ENCODE assay signal across 18 cellular contexts in genomic region chr1:116424863-116425262, GRCh38. TPM values are rescaled to one million over a fixed set of nuclear protein-coding genes. Genes with fewer than 3 reads are reported as not detected.
DNase-seq lines count a peak whose midpoint lies in the region; ATAC-seq, FAIRE-seq and TF ChIP-seq lines count a peak whose summit lies in the region.
"Had no signal": no experiment of that assay in that cellular context is flagged by ENCODE, and none has a peak within 500 bp of the region (broad histone marks: within the 10 kb centered on the region; RNA-seq: fewer than 3 reads in every experiment).

No MANE protein-coding gene starts in this region.

- WGBS in K562 (ENCODE audit: insufficient coverage, low coverage, missing lambda C conversion rate) = 0% methylated on average over 1 of the region's 1 CpG
- WGBS in lung, 2 donors = 70 to 73% methylated on average over 1 of the region's 1 CpG

- H4K20me1 ChIP-seq in K562 (replicated peaks; ENCODE audit: control insufficient read depth, insufficient read depth, low read length) = no peaks in the 10 kb centered on the region

- H3K9me1 ChIP-seq in K562 (ENCODE audit: control insufficient read depth, insufficient read depth, low read length) = no peaks in the 10 kb centered on the region

- H3K9me3 ChIP-seq in K562 (replicated peaks; ENCODE audit: control insufficient read depth, insufficient read depth, low read depth, low read length) = no peaks in the 10 kb centered on the region
- no peaks in the 10 kb centered on the region for H3K9me3 ChIP-seq in lung (ENCODE audit: control insufficient read depth in 2 of 2, insufficient read depth in 1 of 2, low read length in 1 of 2)
- H3K9me3 ChIP-seq: Caco-2 had no signal

- no TSS peak for BruUV-seq in K562 (replicated peaks; lab: Mats Ljungman, UMichigan)

- H3K27me3 ChIP-seq in K562 (ENCODE audit: control insufficient read depth in 2 of 2, insufficient read depth in 2 of 2, low read length in 2 of 2) (no peaks in the 10 kb centered on the region; a peak in 1 of 5 replicates), lung (ENCODE audit: control insufficient read depth, insufficient read depth) (no peaks in the 10 kb centered on the region)

- no peaks in the 10 kb centered on the region for H3K79me2 ChIP-seq in K562 (ENCODE audit: control insufficient read depth, insufficient read depth, low read length)

- TF ChIP-seq RAD21 in K562 (CRISPR knock-in tag; conservative IDR thresholded peaks at IDR 0.05 in 1 of 2, IDR thresholded peaks at IDR 0.05 in 1 of 2) = no peak

- DNase-seq in K562 (ENCODE audit: extremely low read depth in 1 of 4, low spot score in 3 of 4) = peak in 1 of 4 experiments; percentile 39
- peak; percentile 16 for DNase-seq in lung (ENCODE audit: low spot score)
- DNase-seq in NK-92 (lab: John Stamatoyannopoulos, UW; ENCODE audit: unreplicated experiment) = no peak
- DNase-seq: C1 segment of cervical spinal cord; Caco-2; CD4-positive, CD25-positive, alpha-beta regulatory T cell; DMS153; DND-41; GM23248; H7 had no signal

- H3K27ac ChIP-seq in C4-2B (peak overlapping the region; percentile 4; the same call in 1 of the 2 replicates), K562 (ENCODE audit: extremely low read depth, low read depth, low read length) (no peak overlapping the region), lung (ENCODE audit: low read depth in 1 of 2, low read length in 1 of 2) (no peak overlapping the region)
- H3K27ac ChIP-seq: GM23248 had no signal

- no peak overlapping the region for H3K4me2 ChIP-seq in K562 (ENCODE audit: insufficient read depth, low read length)

- no peak overlapping the region for H2AFZ ChIP-seq in K562 (ENCODE audit: low read depth, low read length)
- H2AFZ ChIP-seq: GM23248 had no signal

- no peak overlapping the region for H3K4me3 ChIP-seq in K562
- no peak overlapping the region for H3K4me3 ChIP-seq in lung
- H3K4me3 ChIP-seq: GM23248 had no signal

- TF ChIP-seq CTCF in C4-2B (conservative IDR thresholded peaks at IDR 0.05) (no peak), K562 (IDR thresholded peaks at IDR 0.05 in 2 of 3, conservative IDR thresholded peaks at IDR 0.05 in 1 of 3; ENCODE audit: insufficient read depth in 2 of 3, low read depth in 1 of 3, low read length in 3 of 3) (no peak), lung (IDR thresholded peaks at IDR 0.05; ENCODE audit: control extremely low read depth, extremely low read depth) (no peak)

- POLR2A ChIA-PET in K562 (lab: Yijun Ruan, JAX) = no interaction called here

- H3K4me1 ChIP-seq in K562 (replicated peaks in 1 of 2; ENCODE audit: control insufficient read depth in 2 of 2, insufficient read depth in 2 of 2, low read length in 2 of 2) (peaks cover 14 to 24% of the 10 kb centered on the region in 2 experiments; a peak in 4 of 5 replicates), lung (ENCODE audit: control insufficient read depth in 2 of 2, insufficient read depth in 2 of 2, low read length in 2 of 2) (no peaks in the 10 kb centered on the region)
- H3K4me1 ChIP-seq: Caco-2 had no signal

- H3K9ac ChIP-seq in K562 (ENCODE audit: insufficient read depth in 1 of 2, low read depth in 2 of 2, low read length in 2 of 2) = no peak overlapping the region
- H3K9ac ChIP-seq: GM23248 had no signal

- CTCF ChIA-PET in K562 (lab: Yijun Ruan, JAX; ENCODE audit: low intra/inter-chr PET ratio) = no interaction called here

- in situ Hi-C loops in K562 (cut with MboI) = no loop called here

- no peaks in the 10 kb centered on the region for H3K36me3 ChIP-seq in K562 (ENCODE audit: control insufficient read depth, insufficient read depth, low read length)
- H3K36me3 ChIP-seq in lung (ENCODE audit: control insufficient read depth in 2 of 2, insufficient read depth in 2 of 2, low read length in 2 of 2) = no peaks in the 10 kb centered on the region

- no peak for TF ChIP-seq POLR2A in K562 (conservative IDR thresholded peaks at IDR 0.05)

- FAIRE-seq in K562 (lab: Jason Lieb, UNC) = no peak
- FAIRE-seq: G401.6, GM12892, H1 had no signal

- intact Hi-C loops in K562 (cut with micrococcal nuclease) = no loop called here

- ATAC-seq in K562 = no peak
- no peak for ATAC-seq in lung (ENCODE audit: insufficient read depth, low FRiP score)
- no peak for ATAC-seq in GM21423 (IDR thresholded peaks at IDR 0.05; ENCODE audit: unreplicated experiment)
- ATAC-seq in HG03378 (IDR thresholded peaks at IDR 0.05; ENCODE audit: unreplicated experiment) = no peak
- ATAC-seq: CD8-positive, alpha-beta T cell; HCT116 had no signal

- no peak for TF ChIP-seq EP300 in K562 (IDR thresholded peaks at IDR 0.05; ENCODE audit: low read length)

TF ChIP-seq in K562, 482 proteins besides CTCF, POLR2A, EP300 and RAD21:
- no peak for TF ChIP-seq TRIM24 (IDR thresholded peaks at IDR 0.05)
- peak; percentile 15; the same call in 1 of the 2 replicates for TF ChIP-seq CBFA2T3 (IDR thresholded peaks at IDR 0.05)
- no peak for TF ChIP-seq ILK (tag; IDR thresholded peaks at IDR 0.05; ENCODE audit: borderline replicate concordance, low read depth)
- no peak for TF ChIP-seq DEAF1 (CRISPR knock-in tag; IDR thresholded peaks at IDR 0.05)
- TF ChIP-seq ZNF282 (CRISPR knock-in tag; IDR thresholded peaks at IDR 0.05) = no peak
- no peak for TF ChIP-seq RBM17 (IDR thresholded peaks at IDR 0.05; ENCODE audit: borderline replicate concordance, low read depth, low read length)
- no peak for TF ChIP-seq EGR1 (conservative IDR thresholded peaks at IDR 0.05)

RNA-seq across cellular contexts. Expression of gene ATP1A1, which starts 51.8 kb away (rescaled TPM):
- total RNA-seq in K562 (2011; cell fraction: chromatin; rRNA removed; ENCODE audit: low replicate concordance) = 725 and 867 TPM in 2 replicates
- 1,035 and 1,106 TPM in 2 replicates for total RNA-seq in K562 (2011; cell fraction: nucleolus; rRNA removed)
- 881 and 968 TPM in 2 replicates for total RNA-seq in K562 (2011; cell fraction: nucleoplasm; rRNA removed)
- total RNA-seq in K562 (2014; rRNA removed) (234 and 262 TPM in 2 replicates), K562 (2014; rRNA removed; fragmentation: Illumina TruSeq; extraction: Trizol) (109 and 122 TPM in 2 replicates), K562 (2015; rRNA removed; fragmentation: Illumina TruSeq; extraction: Trizol) (99.3 and 103 TPM in 2 replicates), K562 (2021) (319 and 354 TPM in 2 replicates), lung (100 to 1,000 TPM; 561 to 715 TPM)
- polyA plus RNA-seq in K562 (2011; rRNA removed) (358 and 513 TPM in 2 replicates), K562 (2014; fragmentation: Illumina TruSeq; extraction: Trizol) (358 and 388 TPM in 2 replicates), K562 (2014; fragmentation: Nextera tagmentation; extraction: Ambion mirVana) (100 to 1,000 TPM; 113 to 135 TPM), K562 (2014; rRNA removed) (261 and 293 TPM in 2 replicates), lung (100 to 1,000 TPM; 320 to 663 TPM)
- 378 and 399 TPM in 2 replicates for polyA plus RNA-seq in K562 (2011; cell fraction: cytosol; rRNA removed)
- 255 and 257 TPM in 2 replicates for polyA plus RNA-seq in K562 (2011; cell fraction: nucleus; rRNA removed)
- polyA plus RNA-seq in K562 (2012) = 185 and 295 TPM in 2 replicates
- polyA minus RNA-seq in K562 (2011; rRNA and poly(A)+ RNA removed) = 616 and 874 TPM in 2 replicates
- 258 and 300 TPM in 2 replicates for polyA minus RNA-seq in K562 (2011; cell fraction: cytosol; rRNA and poly(A)+ RNA removed)
- polyA minus RNA-seq in K562 (2011; cell fraction: nucleus; rRNA and poly(A)+ RNA removed) = 138 and 192 TPM in 2 replicates
